1 cellular context compared by ENCODE assay signal in genomic region chrX:153969125-153969903, GRCh38.
TF ChIP-seq lines count a peak whose summit lies in the region.

No MANE protein-coding gene starts in this region.

TF ChIP-seq in A549, 52 proteins besides CTCF, POLR2A, EP300 and RAD21 (continued from another document):
- no peak for TF ChIP-seq POLR2AphosphoS2 (conservative IDR thresholded peaks at IDR 0.05; ENCODE audit: low read length)
- TF ChIP-seq JUN (IDR thresholded peaks at IDR 0.05): no peak
